ENCODE assay signal across 8 cellular contexts in genomic region chr1:209769171-209769904, GRCh38. TPM values are rescaled to one million over a fixed set of nuclear protein-coding genes. Genes with fewer than 3 reads are reported as not detected.
A peak's percentile ranks its signal among the peaks of the same experiment; 100 is the strongest.
DNase-seq lines count a peak whose midpoint lies in the region; ATAC-seq and TF ChIP-seq lines count a peak whose summit lies in the region.

No MANE protein-coding gene starts in this region.

- DNase-seq in GM13977 (ENCODE audit: low spot score) (peak; percentile 74), RPMI8226 (peak; percentile 64), cardiac septum (ENCODE audit: low spot score) (peak; percentile 90), spleen (peak; percentile 92), NCI-H69 (lab: John Stamatoyannopoulos, UW) (no peak), NCI-H510A treated with DMSO at 0.1 percent for 48 hours (lab: John Stamatoyannopoulos, UW) (no peak)
- peak; percentile 24 to 68 (median 40) for DNase-seq in activated naive CD4-positive, alpha-beta T cell (lab: John Stamatoyannopoulos, UW)

- in situ Hi-C loops in GM13977 (cut with MboI; ENCODE audit: low pct_unique_long_range_greater_than_20kb, low sequenced_read_pairs, unreplicated experiment) = no loop called here

- intact Hi-C loops in cardiac septum (cut with DNase I) = loop anchor here (5.0 kb wide), 1 partner anchor 58 kb away; the partner anchor contains the start of gene UTP25
- intact Hi-C loops in spleen (cut with DNase I; ENCODE audit: low total_unique reads) = no loop called here

- H3K27me3 ChIP-seq in spleen (replicated peaks in 1 of 7) = no peaks in the 10 kb centered on the region

- WGBS in spleen, 5 donors = 2 to 9% (median 3%) methylated on average over 13 of the region's 13 CpGs

- TF ChIP-seq CTCF in GM13977 (IDR thresholded peaks at IDR 0.05; ENCODE audit: extremely low read depth, insufficient read depth, missing control alignments) (no peak), spleen (IDR thresholded peaks at IDR 0.05 in 8 of 11, conservative IDR thresholded peaks at IDR 0.05 in 3 of 11) (no peak)

- TF ChIP-seq POLR2A in spleen (IDR thresholded peaks at IDR 0.05) = no peak

- peaks cover 21 to 98% (median 80%) of the 10 kb centered on the region in 6 donors for H3K4me1 ChIP-seq in spleen

- H3K27ac ChIP-seq in spleen = peak overlapping the region; percentile 85 to 94 (median 87)

- ATAC-seq in HG02852 (IDR thresholded peaks at IDR 0.05; ENCODE audit: unreplicated experiment) = peak; percentile 67

- no peaks in the 10 kb centered on the region for H3K9me3 ChIP-seq in spleen

- H3K4me3 ChIP-seq in spleen = peak overlapping the region; percentile 37 to 74 (median 50)

- H3K36me3 ChIP-seq in spleen = peaks cover 0 to 55% (median 10%) of the 10 kb centered on the region in 6 donors

RNA-seq across cellular contexts. Expression of gene TRAF3IP3, which starts 13.5 kb away (rescaled TPM):
- total RNA-seq in cardiac septum = 1.00 TPM
- 100 to 1,000 TPM in 4 of 7 donors, 10 to 100 TPM in 3; 97.7 to 134 (median 109) TPM for total RNA-seq in spleen
- polyA plus RNA-seq in spleen = 100 to 1,000 TPM in 2 of 3 donors, 10 to 100 TPM in 1; 95.4 to 189 (median 107) TPM

RNA-seq across cellular contexts. Expression of gene C1orf74, which starts 15.0 kb away (rescaled TPM):
- total RNA-seq in cardiac septum (1.6 TPM), spleen (1 to 10 TPM; 1.0 to 2.7 (median 1.8) TPM)
- 1 to 10 TPM in 2 of 3 donors, under 1 TPM in 1; 0.96 to 1.6 (median 1.5) TPM for polyA plus RNA-seq in spleen

RNA-seq across cellular contexts. Expression of gene IRF6, which starts 36.6 kb away (rescaled TPM):
- total RNA-seq in cardiac septum (34.0 TPM), spleen (1 to 10 TPM; 3.1 to 5.6 (median 4.0) TPM)
- polyA plus RNA-seq in spleen = 1 to 10 TPM in 2 of 3 donors, under 1 TPM in 1; 0.59 to 1.6 (median 1.4) TPM

RNA-seq across cellular contexts. Expression of gene UTP25, which starts 58.4 kb away (rescaled TPM):
- total RNA-seq in cardiac septum = 4.1 TPM
- total RNA-seq in spleen = 10 to 100 TPM in 3 of 7 donors, 1 to 10 TPM in 4; 8.7 to 13.4 (median 10.0) TPM
- 1 to 10 TPM; 1.8 to 3.2 (median 2.2) TPM for polyA plus RNA-seq in spleen

Comparison
In these comparisons a context has a peak if more than half of its experiments do, and no peak if none do; other contexts are left out.
1. DNase-seq: peak in GM13977 (single experiment), RPMI8226 (single experiment), activated naive CD4-positive, alpha-beta T cell (4 of 4), cardiac septum (single experiment) and spleen (single experiment); none in NCI-H69 (single experiment) and NCI-H510A treated with DMSO at 0.1 percent for 48 hours (single experiment).
2. RNA of gene TRAF3IP3, which starts 13.5 kb away (total RNA-seq): 97.7 to 134 TPM in spleen; 1.00 TPM in cardiac septum (single experiment); every median in the first group is over 10 times any median in the second.